11 cellular contexts compared by ENCODE assay signal in genomic region chr11:63920126-63920869, GRCh38. TPM values are rescaled to one million over a fixed set of nuclear protein-coding genes. Genes with fewer than 3 reads are reported as not detected.
DNase-seq lines count a peak whose midpoint lies in the region; ATAC-seq and TF ChIP-seq lines count a peak whose summit lies in the region.
"Had no signal": no experiment of that assay in that cellular context is flagged by ENCODE, and none has a peak within 500 bp of the region (broad histone marks: within the 10 kb centered on the region; RNA-seq: fewer than 3 reads in every experiment).

No MANE protein-coding gene starts in this region.

- no peaks in the 10 kb centered on the region for H3K79me1 ChIP-seq in mesenchymal stem cell (replicated peaks; ENCODE audit: low read length, poor library complexity, severe bottlenecking)

- peak overlapping the region; percentile 98 for H4K8ac ChIP-seq in mesenchymal stem cell (ENCODE audit: low read length)

- intact Hi-C loops in esophagus squamous epithelium (cut with DNase I), result no loop called here

- H3K27ac ChIP-seq in esophagus squamous epithelium (peak overlapping the region; percentile 28 to 88 (median 80)), mesenchymal stem cell (ENCODE audit: low read length, poor library complexity, severe bottlenecking) (peak overlapping the region; percentile 14), thoracic aorta (peak overlapping the region; percentile 88)

- H3K4me1 ChIP-seq in esophagus squamous epithelium, result peaks cover 44 to 64% (median 50%) of the 10 kb centered on the region in 3 donors
- H3K4me1 ChIP-seq in mesenchymal stem cell (ENCODE audit: control insufficient read depth, insufficient read depth, low read depth, low read length), result peaks cover 52% of the 10 kb centered on the region
- H3K4me1 ChIP-seq in thoracic aorta (ENCODE audit: control insufficient read depth in 1 of 2, low read depth in 2 of 2), result peaks cover 39 to 54% of the 10 kb centered on the region in 2 donors

- H3K27me3 ChIP-seq in esophagus squamous epithelium (peaks cover 0 to 14% (median 0%) of the 10 kb centered on the region in 4 donors), mesenchymal stem cell (ENCODE audit: control insufficient read depth in 1 of 2, insufficient read depth in 1 of 2, low read length in 2 of 2) (peaks cover 10 to 25% of the 10 kb centered on the region in 2 experiments), thoracic aorta (replicated peaks; ENCODE audit: insufficient read depth) (no peaks in the 10 kb centered on the region)

- peak overlapping the region; percentile 73 for H3K9ac ChIP-seq in mesenchymal stem cell (ENCODE audit: low read length)

- H3K36me3 ChIP-seq in esophagus squamous epithelium, result no peaks in the 10 kb centered on the region
- H3K36me3 ChIP-seq in mesenchymal stem cell (ENCODE audit: control insufficient read depth in 1 of 2, insufficient read depth in 2 of 2, low read depth in 1 of 2, low read length in 2 of 2), result no peaks in the 10 kb centered on the region
- no peaks in the 10 kb centered on the region for H3K36me3 ChIP-seq in thoracic aorta

- no peak for TF ChIP-seq POLR2A in esophagus squamous epithelium (IDR thresholded peaks at IDR 0.05)

- peak overlapping the region; percentile 20 to 57 for H2BK12ac ChIP-seq in mesenchymal stem cell (ENCODE audit: low read length in 2 of 2)

- H2AFZ ChIP-seq in mesenchymal stem cell (ENCODE audit: low read depth, low read length), result peak overlapping the region; percentile 24

- peak overlapping the region; percentile 22 to 75 for H3K4ac ChIP-seq in mesenchymal stem cell (ENCODE audit: low read depth in 1 of 2, low read length in 2 of 2)

- peak overlapping the region; percentile 48 for H3K4me2 ChIP-seq in mesenchymal stem cell (ENCODE audit: low read length, poor library complexity, severe bottlenecking)

- H3K4me3 ChIP-seq in esophagus squamous epithelium (peak overlapping the region in 1 of 4 donors; percentile 61), mesenchymal stem cell (ENCODE audit: insufficient read depth in 1 of 2, low read depth in 1 of 2, low read length in 2 of 2) (no peak overlapping the region), thoracic aorta (peak overlapping the region; percentile 73)

- DNase-seq in NCI-H510A treated with DMSO at 0.1 percent for 48 hours (lab: John Stamatoyannopoulos, UW) (peak; percentile 75), esophagus squamous epithelium (lab: John Stamatoyannopoulos, UW) (no peak), mesenchymal stem cell (no peak), thoracic aorta (ENCODE audit: low spot score) (no peak), NCI-H187 treated with DMSO at 0.1 percent for 48 hours (lab: John Stamatoyannopoulos, UW) (no peak), NCI-H526 (lab: John Stamatoyannopoulos, UW) (no peak), NCI-H1930 (lab: John Stamatoyannopoulos, UW) (no peak)
- DNase-seq: effector memory CD4-positive, alpha-beta T cell; NCI-H2029 treated with DMSO at 0.1 percent for 48 hours had no signal

- no peak overlapping the region for H2BK5ac ChIP-seq in mesenchymal stem cell (ENCODE audit: low read depth, low read length, poor library complexity, severe bottlenecking)

- no peak overlapping the region for H3K23ac ChIP-seq in mesenchymal stem cell (ENCODE audit: low read length in 2 of 2)

- peak overlapping the region; percentile 44 for H2BK15ac ChIP-seq in mesenchymal stem cell (ENCODE audit: low read depth, poor library complexity, severe bottlenecking)

- H4K91ac ChIP-seq in mesenchymal stem cell (ENCODE audit: low read length), result peak overlapping the region; percentile 96

- peak overlapping the region; percentile 78 for H2AK5ac ChIP-seq in mesenchymal stem cell (ENCODE audit: low read length, severe bottlenecking)

- peak overlapping the region; percentile 82 to 87 for H3K18ac ChIP-seq in mesenchymal stem cell (ENCODE audit: low read depth in 1 of 2, low read length in 2 of 2)

- peak overlapping the region; percentile 44 for H2BK120ac ChIP-seq in mesenchymal stem cell (ENCODE audit: low read depth, low read length)

- H3K14ac ChIP-seq in mesenchymal stem cell (ENCODE audit: low read length in 2 of 2), result peak overlapping the region in 1 of 2 experiments; percentile 9

- no peaks in the 10 kb centered on the region for H3K9me3 ChIP-seq in esophagus squamous epithelium
- H3K9me3 ChIP-seq in mesenchymal stem cell (ENCODE audit: control insufficient read depth, low read length), result no peaks in the 10 kb centered on the region
- no peaks in the 10 kb centered on the region for H3K9me3 ChIP-seq in thoracic aorta

- TF ChIP-seq CTCF in esophagus squamous epithelium (IDR thresholded peaks at IDR 0.05) (no peak), thoracic aorta (IDR thresholded peaks at IDR 0.05) (no peak)

- ATAC-seq in thoracic aorta (ENCODE audit: insufficient number of reproducible peaks, low FRiP score, low read depth) (peak; percentile 14), HG02884 (IDR thresholded peaks at IDR 0.05; ENCODE audit: unreplicated experiment) (no peak)

- WGBS in esophagus squamous epithelium, 2 donors, result 80 to 100% methylated on average over 1 to 3 of the region's 21 CpGs
- 42% methylated on average over 21 of the region's 21 CpGs for WGBS in mesenchymal stem cell

RNA-seq across cellular contexts. Expression of gene RCOR2, which starts 3.3 kb away (rescaled TPM):
- under 1 TPM in 3 of 4 donors, not detected in 1; 0.19 to 0.49 (median 0.22) TPM for total RNA-seq in esophagus squamous epithelium
- polyA plus RNA-seq in mesenchymal stem cell (2013, experiment 1 of 2), result 5.2 TPM
- 4.7 TPM for polyA plus RNA-seq in mesenchymal stem cell (2013, experiment 2 of 2)
- total RNA-seq in thoracic aorta, result 1 to 10 TPM; 1.4 to 3.8 TPM
- total RNA-seq: activated B cell treated with CpG ODN at 0.5 μM for 24 hours had no signal

RNA-seq across cellular contexts. Expression of gene NAA40, which starts 18.5 kb away (rescaled TPM):
- 10 to 100 TPM in 3 of 4 donors, 1 to 10 TPM in 1; 9.8 to 13.2 (median 11.2) TPM for total RNA-seq in esophagus squamous epithelium
- 12.1 TPM for polyA plus RNA-seq in mesenchymal stem cell (2013, experiment 1 of 2)
- polyA plus RNA-seq in mesenchymal stem cell (2013, experiment 2 of 2), result 11.4 TPM
- total RNA-seq in thoracic aorta, result 10 to 100 TPM; 15.5 to 20.6 TPM

RNA-seq across cellular contexts. Expression of gene COX8A, which starts 54.1 kb away (rescaled TPM):
- total RNA-seq in esophagus squamous epithelium, result 100 to 1,000 TPM; 417 to 745 (median 637) TPM
- polyA plus RNA-seq in mesenchymal stem cell (2013, experiment 1 of 2), result 504 TPM
- polyA plus RNA-seq in mesenchymal stem cell (2013, experiment 2 of 2), result 497 TPM
- 100 to 1,000 TPM; 178 to 469 TPM for total RNA-seq in thoracic aorta

Comparison
In these comparisons a context has a peak if more than half of its experiments do, and no peak if none do; other contexts are left out.
1. H3K27ac ChIP-seq: peak in every context shown above with its lines; median percentile 88 in thoracic aorta; 80 in esophagus squamous epithelium; 14 in mesenchymal stem cell.